Comparison of ENCODE assay signal across 12 cellular contexts in genomic region chr1:16014509-16015482, GRCh38. TPM values are rescaled to one million over a fixed set of nuclear protein-coding genes. Genes with fewer than 3 reads are reported as not detected.
A peak's percentile ranks its signal among the peaks of the same experiment; 100 is the strongest.
DNase-seq lines count a peak whose midpoint lies in the region; ATAC-seq, FAIRE-seq and TF ChIP-seq lines count a peak whose summit lies in the region.
"Had no signal": no experiment of that assay in that cellular context is flagged by ENCODE, and none has a peak within 500 bp of the region (broad histone marks: within the 10 kb centered on the region; RNA-seq: fewer than 3 reads in every experiment).

No MANE protein-coding gene starts in this region.

- H3K4me1 Mint-ChIP-seq in activated CD4-positive, alpha-beta T cell treated with anti-CD3 and anti-CD28 coated beads for 36 hours, result peaks cover 2% of the 10 kb centered on the region

- no peaks in the 10 kb centered on the region for H3K27me3 Mint-ChIP-seq in activated CD4-positive, alpha-beta T cell treated with anti-CD3 and anti-CD28 coated beads for 36 hours

- DNase-seq in breast epithelium (ENCODE audit: low spot score in 2 of 2), result no peak
- DNase-seq in mammary epithelial cell, result no peak
- DNase-seq in body of pancreas, result peak in 3 of 4 donors; percentile 49 to 75 (median 51)
- no peak for DNase-seq in upper lobe of left lung
- no peak for DNase-seq in activated CD4-positive, alpha-beta T cell treated with anti-CD3 and anti-CD28 coated beads for 36 hours
- DNase-seq in GM12892 (ENCODE audit: insufficient read length), result no peak
- DNase-seq: activated T-cell treated with anti-CD3 and anti-CD28 coated beads, Interleukin-2, amount 50 U/mL, for 24 hours; effector memory CD8-positive, alpha-beta T cell; NCI-H2081 had no signal

- no peaks in the 10 kb centered on the region for H3K79me2 ChIP-seq in mammary epithelial cell (ENCODE audit: insufficient read depth, low read length)

- H3K4me3 Mint-ChIP-seq in activated CD4-positive, alpha-beta T cell treated with anti-CD3 and anti-CD28 coated beads for 36 hours, result no peak overlapping the region
- H3K4me3 Mint-ChIP-seq: activated T-cell treated with anti-CD3 and anti-CD28 coated beads, Interleukin-2, amount 50 U/mL, for 24 hours; effector memory CD8-positive, alpha-beta T cell had no signal

- no peak overlapping the region for H3K4me3 ChIP-seq in breast epithelium
- no peak overlapping the region for H3K4me3 ChIP-seq in mammary epithelial cell (replicated peaks in 1 of 3; ENCODE audit: insufficient read depth in 1 of 3, low read depth in 2 of 3, low read length in 3 of 3)
- no peak overlapping the region for H3K4me3 ChIP-seq in body of pancreas
- peak overlapping the region in 1 of 2 donors; percentile 73 for H3K4me3 ChIP-seq in muscle layer of duodenum (ENCODE audit: low read depth in 1 of 2, low read length in 2 of 2)
- H3K4me3 ChIP-seq in upper lobe of left lung, result no peak overlapping the region

- TF ChIP-seq CTCF in breast epithelium (IDR thresholded peaks at IDR 0.05), result no peak
- TF ChIP-seq CTCF in mammary epithelial cell (conservative IDR thresholded peaks at IDR 0.05 in 1 of 2, IDR thresholded peaks at IDR 0.05 in 1 of 2; ENCODE audit: extremely low read depth in 1 of 2, insufficient read depth in 1 of 2, low read depth in 1 of 2, low read length in 2 of 2), result no peak
- no peak for TF ChIP-seq CTCF in body of pancreas (IDR thresholded peaks at IDR 0.05)
- TF ChIP-seq CTCF in upper lobe of left lung (IDR thresholded peaks at IDR 0.05), result no peak

- H3K9me3 Mint-ChIP-seq in activated CD4-positive, alpha-beta T cell treated with anti-CD3 and anti-CD28 coated beads for 36 hours (ENCODE audit: low read depth), result no peaks in the 10 kb centered on the region
- H3K9me3 Mint-ChIP-seq: activated T-cell treated with anti-CD3 and anti-CD28 coated beads, Interleukin-2, amount 50 U/mL, for 24 hours; effector memory CD8-positive, alpha-beta T cell had no signal

- ATAC-seq in body of pancreas (no peak), upper lobe of left lung (ENCODE audit: low FRiP score in 2 of 2) (no peak), HG03521 (IDR thresholded peaks at IDR 0.05; ENCODE audit: unreplicated experiment) (no peak)
- no peak for ATAC-seq in activated CD4-positive, alpha-beta T cell treated with anti-CD3 and anti-CD28 coated beads for 36 hours
- ATAC-seq: effector memory CD8-positive, alpha-beta T cell had no signal

- H4K20me1 ChIP-seq in mammary epithelial cell (ENCODE audit: insufficient read depth, low read length), result no peaks in the 10 kb centered on the region

- intact Hi-C loops in breast epithelium (cut with DNase I; ENCODE audit: low total_unique reads) (no loop called here), mammary epithelial cell (cut with micrococcal nuclease) (no loop called here), body of pancreas (cut with DNase I) (no loop called here)
- intact Hi-C loops in activated CD4-positive, alpha-beta T cell treated with anti-CD3 and anti-CD28 coated beads for 36 hours (cut with DNase I, micrococcal nuclease), result loop anchor here in 1 of 2 experiments (5.0 kb wide), 1 partner anchor 223 kb away; the partner anchor contains the start of gene CPLANE2

- WGBS in mammary epithelial cell (ENCODE audit: low coverage, missing lambda C conversion rate), result 87% methylated on average over 8 of the region's 17 CpGs
- WGBS in body of pancreas, 2 donors, result 56 to 68% methylated on average over 11 to 17 of the region's 17 CpGs
- 74 to 80% methylated on average over 9 to 17 of the region's 17 CpGs for WGBS in upper lobe of left lung, 2 donors

- H3K27me3 ChIP-seq in breast epithelium (no peaks in the 10 kb centered on the region), mammary epithelial cell (ENCODE audit: insufficient read depth, low read length) (no peaks in the 10 kb centered on the region), body of pancreas (no peaks in the 10 kb centered on the region), muscle layer of duodenum (ENCODE audit: low read depth, low read length) (no peaks in the 10 kb centered on the region), upper lobe of left lung (no peaks in the 10 kb centered on the region)

- in situ Hi-C loops in mammary epithelial cell (cut with MboI; ENCODE audit: low sequenced_read_pairs in 2 of 2), result no loop called here

- H3K36me3 Mint-ChIP-seq in activated CD4-positive, alpha-beta T cell treated with anti-CD3 and anti-CD28 coated beads for 36 hours (ENCODE audit: low read depth), result no peaks in the 10 kb centered on the region

- H3K4me2 ChIP-seq in mammary epithelial cell (ENCODE audit: insufficient read depth, low read depth, low read length), result no peak overlapping the region

- H2AFZ ChIP-seq in mammary epithelial cell (ENCODE audit: low read depth, low read length), result no peak overlapping the region

- H3K27ac ChIP-seq in breast epithelium (peak overlapping the region; percentile 65 to 87), mammary epithelial cell (ENCODE audit: insufficient read depth, low read depth, low read length) (no peak overlapping the region), body of pancreas (peak overlapping the region; percentile 7 to 70 (median 40)), muscle layer of duodenum (ENCODE audit: low read length) (peak overlapping the region; percentile 78), upper lobe of left lung (peak overlapping the region in 3 of 4 donors; percentile 67 to 78 (median 77))

- no peak overlapping the region for H3K27ac Mint-ChIP-seq in activated CD4-positive, alpha-beta T cell treated with anti-CD3 and anti-CD28 coated beads for 36 hours
- H3K27ac Mint-ChIP-seq: activated T-cell treated with anti-CD3 and anti-CD28 coated beads, Interleukin-2, amount 50 U/mL, for 24 hours had no signal

- dilution Hi-C loops in mammary epithelial cell (cut with HindIII; ENCODE audit: low sequenced_read_pairs), result no loop called here

- TF ChIP-seq EP300 in upper lobe of left lung (IDR thresholded peaks at IDR 0.05), result no peak

- POLR2A ChIA-PET in activated CD4-positive, alpha-beta T cell treated with anti-CD3 and anti-CD28 coated beads for 36 hours (lab: Charles Lee), result no interaction called here

- FAIRE-seq in GM12892 (lab: Jason Lieb, UNC), result no peak
- FAIRE-seq: islet of Langerhans had no signal

- peaks cover 9 to 11% of the 10 kb centered on the region in 2 donors for H3K4me1 ChIP-seq in breast epithelium
- peaks cover 16% of the 10 kb centered on the region for H3K4me1 ChIP-seq in mammary epithelial cell (ENCODE audit: insufficient read depth, low read length)
- peaks cover 54% of the 10 kb centered on the region for H3K4me1 ChIP-seq in body of pancreas
- peaks cover 6 to 38% of the 10 kb centered on the region in 2 donors for H3K4me1 ChIP-seq in muscle layer of duodenum (ENCODE audit: control insufficient read depth in 1 of 2, insufficient read depth in 2 of 2, low read length in 2 of 2)
- H3K4me1 ChIP-seq in upper lobe of left lung, result peaks cover 17 to 30% (median 22%) of the 10 kb centered on the region in 4 donors

- H3K9me3 ChIP-seq in breast epithelium, result no peaks in the 10 kb centered on the region
- no peaks in the 10 kb centered on the region for H3K9me3 ChIP-seq in mammary epithelial cell (replicated peaks; ENCODE audit: insufficient read depth, low read length)
- H3K9me3 ChIP-seq in body of pancreas, result no peaks in the 10 kb centered on the region
- no peaks in the 10 kb centered on the region for H3K9me3 ChIP-seq in muscle layer of duodenum (ENCODE audit: control insufficient read depth in 1 of 2, low read length in 2 of 2)
- no peaks in the 10 kb centered on the region for H3K9me3 ChIP-seq in upper lobe of left lung

- no peak overlapping the region for H3K9ac ChIP-seq in mammary epithelial cell (ENCODE audit: insufficient read depth, low read length)

- H3K36me3 ChIP-seq in breast epithelium, result no peaks in the 10 kb centered on the region
- H3K36me3 ChIP-seq in mammary epithelial cell (ENCODE audit: insufficient read depth, low read length), result no peaks in the 10 kb centered on the region
- H3K36me3 ChIP-seq in body of pancreas (replicated peaks in 1 of 2; ENCODE audit: insufficient read depth in 1 of 2, low read depth in 2 of 2), result no peaks in the 10 kb centered on the region
- H3K36me3 ChIP-seq in muscle layer of duodenum (ENCODE audit: control insufficient read depth in 1 of 2, insufficient read depth in 2 of 2, low read length in 2 of 2), result no peaks in the 10 kb centered on the region
- no peaks in the 10 kb centered on the region for H3K36me3 ChIP-seq in upper lobe of left lung

- CTCF ChIA-PET in mammary epithelial cell (lab: Charles Lee; ENCODE audit: low non-redundant PET), result no interaction called here
- CTCF ChIA-PET in activated CD4-positive, alpha-beta T cell treated with anti-CD3 and anti-CD28 coated beads for 36 hours (lab: Charles Lee), result interaction anchor here (0.6 to 1.5 kb wide), 3 partner anchors 20 to 45 kb away, joined by 3 read pairs; no protein-coding TSS in a partner anchor

- TF ChIP-seq POLR2A in breast epithelium (IDR thresholded peaks at IDR 0.05), result no peak
- no peak for TF ChIP-seq POLR2A in body of pancreas (IDR thresholded peaks at IDR 0.05)
- no peak for TF ChIP-seq POLR2A in upper lobe of left lung (IDR thresholded peaks at IDR 0.05)
- no peak for TF ChIP-seq POLR2A in GM12892 (IDR thresholded peaks at IDR 0.05; ENCODE audit: low read depth, low read length)

- BruUV-seq in mammary epithelial cell (replicated peaks; lab: Mats Ljungman, UMichigan), result no TSS peak

RNA-seq across cellular contexts. Expression of gene HSPB7, which starts 3.0 kb away (rescaled TPM):
- 100 to 1,000 TPM in 1 of 3 donors, 10 to 100 TPM in 1, 1 to 10 TPM in 1; 8.8 to 183 (median 19.0) TPM for total RNA-seq in breast epithelium
- under 1 TPM in 1 of 2 donors, not detected in 1; 0.17 TPM for total RNA-seq in mammary epithelial cell
- polyA plus RNA-seq in mammary epithelial cell, result not detected
- not detected for polyA minus RNA-seq in mammary epithelial cell
- 10 to 100 TPM in 1 of 2 donors, 1 to 10 TPM in 1; 5.7 to 39.9 TPM for total RNA-seq in body of pancreas
- total RNA-seq in upper lobe of left lung, result 1 to 10 TPM; 1.0 to 9.2 (median 3.0) TPM
- not detected for total RNA-seq in activated CD4-positive, alpha-beta T cell treated with anti-CD3 and anti-CD28 coated beads for 36 hours
- polyA plus RNA-seq in GM12892 (2012; ENCODE audit: missing spikeins), result 0.34 TPM

RNA-seq across cellular contexts. Expression of gene CLCNKA, which starts 7.0 kb away (rescaled TPM):
- total RNA-seq in breast epithelium, result 1 to 10 TPM in 1 of 3 donors, under 1 TPM in 2; 0.33 to 1.1 (median 0.73) TPM
- total RNA-seq in mammary epithelial cell, result not detected
- not detected for polyA plus RNA-seq in mammary epithelial cell
- not detected for polyA minus RNA-seq in mammary epithelial cell
- 1 to 10 TPM; 2.1 to 4.0 TPM for total RNA-seq in body of pancreas
- total RNA-seq in upper lobe of left lung, result under 1 TPM in 3 of 6 donors, not detected in 3; 0.20 to 0.89 (median 0.49) TPM
- total RNA-seq in activated CD4-positive, alpha-beta T cell treated with anti-CD3 and anti-CD28 coated beads for 36 hours, result not detected
- 0.34 TPM for polyA plus RNA-seq in GM12892 (2012; ENCODE audit: missing spikeins)

RNA-seq across cellular contexts. Expression of gene SRARP, which starts 10.8 kb away (rescaled TPM):
- total RNA-seq in breast epithelium (1 to 10 TPM in 2 of 3 donors, not detected in 1; 1.3 to 2.9 TPM), mammary epithelial cell (not detected), body of pancreas (not detected), upper lobe of left lung (under 1 TPM in 2 of 6 donors, not detected in 4; 0.07 to 0.67 TPM)
- polyA plus RNA-seq in mammary epithelial cell, result not detected
- polyA minus RNA-seq in mammary epithelial cell, result not detected
- total RNA-seq in activated CD4-positive, alpha-beta T cell treated with anti-CD3 and anti-CD28 coated beads for 36 hours, result not detected
- polyA plus RNA-seq in GM12892 (2012; ENCODE audit: missing spikeins), result not detected

RNA-seq across cellular contexts. Expression of gene CLCNKB, which starts 28.8 kb away (rescaled TPM):
- total RNA-seq in breast epithelium, result under 1 TPM; 0.32 to 0.88 (median 0.33) TPM
- not detected for total RNA-seq in mammary epithelial cell
- 0.02 TPM for polyA plus RNA-seq in mammary epithelial cell
- polyA minus RNA-seq in mammary epithelial cell, result not detected
- 1 to 10 TPM in 1 of 2 donors, not detected in 1; 1.3 TPM for total RNA-seq in body of pancreas
- 1 to 10 TPM in 1 of 6 donors, under 1 TPM in 3, not detected in 2; 0.46 to 9.4 (median 0.53) TPM for total RNA-seq in upper lobe of left lung
- total RNA-seq in activated CD4-positive, alpha-beta T cell treated with anti-CD3 and anti-CD28 coated beads for 36 hours, result not detected
- not detected for polyA plus RNA-seq in GM12892 (2012; ENCODE audit: missing spikeins)

RNA-seq across cellular contexts. Expression of gene ZBTB17, which starts 38.9 kb away (rescaled TPM):
- total RNA-seq in breast epithelium (10 to 100 TPM; 21.9 to 40.3 (median 38.5) TPM), mammary epithelial cell (10 to 100 TPM; 26.2 to 36.6 TPM), body of pancreas (10 to 100 TPM; 28.8 to 73.2 TPM), upper lobe of left lung (10 to 100 TPM; 34.1 to 94.2 (median 42.9) TPM)
- polyA plus RNA-seq in mammary epithelial cell, result 25.2 TPM
- 13.7 TPM for polyA minus RNA-seq in mammary epithelial cell
- total RNA-seq in activated CD4-positive, alpha-beta T cell treated with anti-CD3 and anti-CD28 coated beads for 36 hours, result 10 to 100 TPM; 47.7 to 48.3 TPM
- polyA plus RNA-seq in GM12892 (2012; ENCODE audit: missing spikeins), result 12.6 TPM

Comparison
In these comparisons a context has a peak if more than half of its experiments do, and no peak if none do; other contexts are left out.
1. DNase-seq: peak in body of pancreas (3 of 4); none in breast epithelium (0 of 2), mammary epithelial cell (single experiment), upper lobe of left lung (0 of 2), activated CD4-positive, alpha-beta T cell treated with anti-CD3 and anti-CD28 coated beads for 36 hours (single experiment) and GM12892 (single experiment).